ENCODE assay signal across 16 cellular contexts in the genomic region with DNA sequence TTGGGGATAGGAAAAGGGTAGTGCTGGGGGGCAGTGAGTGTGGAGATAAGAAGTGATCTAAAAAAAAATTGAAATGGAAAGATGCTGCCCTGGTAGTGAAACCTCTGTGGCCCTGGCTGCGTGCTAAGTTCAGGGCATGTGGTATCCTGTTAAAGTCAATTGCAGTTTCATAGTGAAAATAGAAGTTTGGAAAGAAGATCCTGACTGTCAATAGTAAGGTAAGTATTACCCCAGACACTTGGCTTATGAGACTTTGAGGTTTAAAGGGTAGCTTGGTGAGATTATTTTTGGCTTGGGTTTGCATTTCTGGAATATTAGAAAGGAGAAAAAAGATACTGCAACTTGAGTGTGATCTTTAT. TPM values are rescaled to one million over a fixed set of nuclear protein-coding genes. Genes with fewer than 3 reads are reported as not detected.
A peak's percentile ranks its signal among the peaks of the same experiment; 100 is the strongest.
DNase-seq lines count a peak whose midpoint lies in the region; ATAC-seq and TF ChIP-seq lines count a peak whose summit lies in the region.
"Had no signal": no experiment of that assay in that cellular context is flagged by ENCODE, and none has a peak within 500 bp of the region (broad histone marks: within the 10 kb centered on the region; RNA-seq: fewer than 3 reads in every experiment).

No MANE protein-coding gene starts in this region.

- H3K27me3 ChIP-seq in PC-9 (ENCODE audit: insufficient read depth, low read depth) (no peaks in the 10 kb centered on the region), mesenchymal stem cell (ENCODE audit: control insufficient read depth in 1 of 2, insufficient read depth in 1 of 2, low read length in 2 of 2) (no peaks in the 10 kb centered on the region)

- H2AFZ ChIP-seq in PC-9 (no peak overlapping the region), mesenchymal stem cell (ENCODE audit: low read depth, low read length) (no peak overlapping the region)

- H2AK5ac ChIP-seq in mesenchymal stem cell (ENCODE audit: low read length, severe bottlenecking), result no peak overlapping the region

- H3K4me2 ChIP-seq in PC-9 (peak overlapping the region; percentile 99), mesenchymal stem cell (ENCODE audit: low read length, poor library complexity, severe bottlenecking) (no peak overlapping the region)

- H4K20me1 ChIP-seq in PC-9 (ENCODE audit: insufficient read depth), result peaks cover 5% of the 10 kb centered on the region; the same call in 1 of the 2 replicates

- no peaks in the 10 kb centered on the region for H3K9me3 Mint-ChIP-seq in stimulated activated memory B cell treated with anti-CD40 and anti-IgM and Interleukin-4, amounts not matched to agents 10 μg/mL and 1 μg/mL and 100 μg/mL, for 72 hours
- H3K9me3 Mint-ChIP-seq: brain; naive B cell; stimulated activated naive CD8-positive, alpha-beta T cell treated with anti-CD3 and anti-CD28 coated beads, Interleukin-15, Interleukin-2, amounts not matched to agents 100 ng/mL and 50 ng/mL, for 24 hours had no signal

- H3K9ac ChIP-seq in mesenchymal stem cell (ENCODE audit: low read length), result no peak overlapping the region

- TF ChIP-seq CTCF in PC-9 (conservative IDR thresholded peaks at IDR 0.05) (no peak), epithelial cell of esophagus (IDR thresholded peaks at IDR 0.05; ENCODE audit: insufficient read depth, low read depth, low read length, missing control alignments) (no peak)

- peaks cover 27% of the 10 kb centered on the region for H3K36me3 Mint-ChIP-seq in stimulated activated memory B cell treated with anti-CD40 and anti-IgM and Interleukin-4, amounts not matched to agents 10 μg/mL and 1 μg/mL and 100 μg/mL, for 72 hours
- H3K36me3 Mint-ChIP-seq: naive B cell had no signal

- no peak overlapping the region for H2BK15ac ChIP-seq in mesenchymal stem cell (ENCODE audit: low read depth, poor library complexity, severe bottlenecking)

- no peak overlapping the region for H3K4ac ChIP-seq in mesenchymal stem cell (ENCODE audit: low read depth in 1 of 2, low read length in 2 of 2)

- no peak overlapping the region for H2BK120ac ChIP-seq in mesenchymal stem cell (ENCODE audit: low read depth, low read length)

- ATAC-seq in stimulated activated memory B cell treated with anti-CD40 and anti-IgM and Interleukin-4, amounts not matched to agents 10 μg/mL and 1 μg/mL and 100 μg/mL, for 72 hours, result peak; percentile 75

- H3K4me3 ChIP-seq in PC-9, result peak overlapping the region; percentile 67; the same call in 1 of the 2 replicates
- peak overlapping the region; percentile 31 for H3K4me3 ChIP-seq in epithelial cell of esophagus (ENCODE audit: low read length)
- no peak overlapping the region for H3K4me3 ChIP-seq in mesenchymal stem cell (ENCODE audit: insufficient read depth in 1 of 2, low read depth in 1 of 2, low read length in 2 of 2)

- H3K4me1 Mint-ChIP-seq in stimulated activated memory B cell treated with anti-CD40 and anti-IgM and Interleukin-4, amounts not matched to agents 10 μg/mL and 1 μg/mL and 100 μg/mL, for 72 hours, result no peaks in the 10 kb centered on the region
- H3K4me1 Mint-ChIP-seq: brain had no signal

- peak; percentile 62 for DNase-seq in activated CD4-positive, alpha-beta T cell treated with anti-CD3 and anti-CD28 coated beads for 48 hours
- no peak for DNase-seq in activated CD4-positive, alpha-beta T cell treated with anti-CD3 and anti-CD28 coated beads, Interleukin-2, amount 50 U/mL, for 4 hours
- no peak for DNase-seq in PC-9
- DNase-seq in epithelial cell of esophagus (ENCODE audit: low read depth), result no peak
- DNase-seq in SKM-1 (lab: John Stamatoyannopoulos, UW; ENCODE audit: unreplicated experiment), result no peak
- DNase-seq in HK-2 (ENCODE audit: unreplicated experiment), result no peak
- no peak for DNase-seq in mesenchymal stem cell
- DNase-seq: activated CD8-positive, alpha-beta memory T cell treated with anti-CD3 and anti-CD28 coated beads for 24 hours; DMS153; naive B cell; NCI-H1092 treated with DMSO at 0.1 percent for 48 hours; NCI-H524 treated with DMSO at 0.1 percent for 48 hours; small intestine had no signal

- no peaks in the 10 kb centered on the region for H3K9me2 ChIP-seq in PC-9 (ENCODE audit: insufficient read depth)

- CTCF ChIA-PET in PC-9 (lab: Charles Lee), result no interaction called here

- H3K27ac ChIP-seq in PC-9 (peak overlapping the region; percentile 90), mesenchymal stem cell (ENCODE audit: low read length, poor library complexity, severe bottlenecking) (no peak overlapping the region)

- H3K27ac Mint-ChIP-seq in stimulated activated memory B cell treated with anti-CD40 and anti-IgM and Interleukin-4, amounts not matched to agents 10 μg/mL and 1 μg/mL and 100 μg/mL, for 72 hours, result no peak overlapping the region
- H3K27ac Mint-ChIP-seq: stimulated activated naive CD8-positive, alpha-beta T cell treated with anti-CD3 and anti-CD28 coated beads, Interleukin-15, Interleukin-2, amounts not matched to agents 100 ng/mL and 50 ng/mL, for 24 hours had no signal

- WGBS in mesenchymal stem cell, result 94% methylated on average over 1 of the region's 1 CpG

- no peaks in the 10 kb centered on the region for H3K9me3 ChIP-seq in PC-9 (ENCODE audit: insufficient read depth, low read depth)
- H3K9me3 ChIP-seq in mesenchymal stem cell (ENCODE audit: control insufficient read depth, low read length), result no peaks in the 10 kb centered on the region

- H3K4me1 ChIP-seq in PC-9 (replicated peaks; ENCODE audit: insufficient read depth) (peaks cover 91% of the 10 kb centered on the region), mesenchymal stem cell (ENCODE audit: control insufficient read depth, insufficient read depth, low read depth, low read length) (peaks cover 13% of the 10 kb centered on the region)

- H3K79me1 ChIP-seq in mesenchymal stem cell (replicated peaks; ENCODE audit: low read length, poor library complexity, severe bottlenecking), result no peaks in the 10 kb centered on the region

- H3K18ac ChIP-seq in mesenchymal stem cell (ENCODE audit: low read depth in 1 of 2, low read length in 2 of 2), result no peak overlapping the region

- H4K8ac ChIP-seq in mesenchymal stem cell (ENCODE audit: low read length), result no peak overlapping the region

- no peaks in the 10 kb centered on the region for H3K27me3 Mint-ChIP-seq in stimulated activated memory B cell treated with anti-CD40 and anti-IgM and Interleukin-4, amounts not matched to agents 10 μg/mL and 1 μg/mL and 100 μg/mL, for 72 hours
- H3K27me3 Mint-ChIP-seq: brain; naive B cell; stimulated activated naive CD8-positive, alpha-beta T cell treated with anti-CD3 and anti-CD28 coated beads, Interleukin-15, Interleukin-2, amounts not matched to agents 100 ng/mL and 50 ng/mL, for 24 hours had no signal

- no peak overlapping the region for H2BK5ac ChIP-seq in mesenchymal stem cell (ENCODE audit: low read depth, low read length, poor library complexity, severe bottlenecking)

- H3F3A ChIP-seq in PC-9 (ENCODE audit: insufficient read depth, low read depth), result peaks cover 59% of the 10 kb centered on the region

- H3K4me3 Mint-ChIP-seq in stimulated activated memory B cell treated with anti-CD40 and anti-IgM and Interleukin-4, amounts not matched to agents 10 μg/mL and 1 μg/mL and 100 μg/mL, for 72 hours, result no peak overlapping the region
- H3K4me3 Mint-ChIP-seq: stimulated activated naive CD8-positive, alpha-beta T cell treated with anti-CD3 and anti-CD28 coated beads, Interleukin-15, Interleukin-2, amounts not matched to agents 100 ng/mL and 50 ng/mL, for 24 hours had no signal

- peaks cover 95% of the 10 kb centered on the region for H3K79me2 ChIP-seq in PC-9 (ENCODE audit: low read depth)

- intact Hi-C loops in PC-9 (cut with micrococcal nuclease; ENCODE audit: unreplicated experiment), result no loop called here

- POLR2A ChIA-PET in PC-9 (lab: Charles Lee; ENCODE audit: unreplicated experiment), result interaction anchor here (0.6 to 1.0 kb wide), 2 partner anchors 11 to 202 kb away, joined by 4 to 8 read pairs; no protein-coding TSS in a partner anchor

- no peak overlapping the region for H2BK12ac ChIP-seq in mesenchymal stem cell (ENCODE audit: low read length in 2 of 2)

- H3K36me3 ChIP-seq in PC-9 (ENCODE audit: low read depth), result peaks cover 10% of the 10 kb centered on the region; the same call in 1 of the 2 replicates
- H3K36me3 ChIP-seq in mesenchymal stem cell (ENCODE audit: control insufficient read depth in 1 of 2, insufficient read depth in 2 of 2, low read depth in 1 of 2, low read length in 2 of 2), result no peaks in the 10 kb centered on the region

- no TSS peak for BruUV-seq in PC-9 (replicated peaks; lab: Mats Ljungman, UMichigan)

- H4K91ac ChIP-seq in mesenchymal stem cell (ENCODE audit: low read length), result no peak overlapping the region

- H3K23ac ChIP-seq in mesenchymal stem cell (ENCODE audit: low read length in 2 of 2), result no peak overlapping the region

- H3K14ac ChIP-seq in mesenchymal stem cell (ENCODE audit: low read length in 2 of 2), result no peak overlapping the region

RNA-seq across cellular contexts. Expression of a gene that starts 6.8 kb away (rescaled TPM):
- total RNA-seq in PC-9 (2021), result 44.8 and 60.5 TPM in 2 replicates
- polyA plus RNA-seq in mesenchymal stem cell (2013, experiment 1 of 2), result 46.7 TPM
- polyA plus RNA-seq in mesenchymal stem cell (2013, experiment 2 of 2), result 43.3 TPM

Comparison
In these comparisons a context has a peak if more than half of its experiments do, and no peak if none do; other contexts are left out.
1. H3K4me3 ChIP-seq: peak in PC-9 (single experiment) and epithelial cell of esophagus (single experiment); none in mesenchymal stem cell (0 of 2).